8 cellular contexts compared by ENCODE assay signal in genomic region chr19:13718733-13719132, GRCh38. TPM values are rescaled to one million over a fixed set of nuclear protein-coding genes. Genes with fewer than 3 reads are reported as not detected.
DNase-seq lines count a peak whose midpoint lies in the region; ATAC-seq and TF ChIP-seq lines count a peak whose summit lies in the region.

No MANE protein-coding gene starts in this region.

- no peak overlapping the region for H3K4me3 Mint-ChIP-seq in HFFc6
- no peak overlapping the region for H3K4me3 Mint-ChIP-seq in activated naive CD4-positive, alpha-beta T cell treated with anti-CD3 and anti-CD28 coated beads for 36 hours

- CTCF ChIA-PET in activated naive CD4-positive, alpha-beta T cell treated with anti-CD3 and anti-CD28 coated beads for 36 hours (lab: Charles Lee), result interaction anchor here (0.8 kb wide), 1 partner anchor 125 kb away, joined by 3 read pairs; no protein-coding TSS in a partner anchor

- intact Hi-C loops in mucosa of descending colon (cut with DNase I, micrococcal nuclease), result no loop called here
- intact Hi-C loops in activated naive CD4-positive, alpha-beta T cell treated with anti-CD3 and anti-CD28 coated beads for 36 hours (cut with micrococcal nuclease), result no loop called here

- H3K9me3 Mint-ChIP-seq in HFFc6, result peaks cover 9% of the 10 kb centered on the region
- H3K9me3 Mint-ChIP-seq in activated naive CD4-positive, alpha-beta T cell treated with anti-CD3 and anti-CD28 coated beads for 36 hours, result peaks cover 6% of the 10 kb centered on the region

- H3K4me3 ChIP-seq in mucosa of descending colon, result no peak overlapping the region

- H3K27me3 Mint-ChIP-seq in HFFc6 (ENCODE audit: insufficient read depth), result no peaks in the 10 kb centered on the region
- H3K27me3 Mint-ChIP-seq in activated naive CD4-positive, alpha-beta T cell treated with anti-CD3 and anti-CD28 coated beads for 36 hours (ENCODE audit: low read depth), result peaks cover 13% of the 10 kb centered on the region

- peaks cover 22% of the 10 kb centered on the region for H3K4me1 Mint-ChIP-seq in HFFc6 (ENCODE audit: low read depth)
- peaks cover 2% of the 10 kb centered on the region for H3K4me1 Mint-ChIP-seq in activated naive CD4-positive, alpha-beta T cell treated with anti-CD3 and anti-CD28 coated beads for 36 hours (ENCODE audit: low read depth)

- H3K9me3 ChIP-seq in mucosa of descending colon, result no peaks in the 10 kb centered on the region

- H3K27ac Mint-ChIP-seq in HFFc6, result no peak overlapping the region
- no peak overlapping the region for H3K27ac Mint-ChIP-seq in activated naive CD4-positive, alpha-beta T cell treated with anti-CD3 and anti-CD28 coated beads for 36 hours

- peak; percentile 45 for TF ChIP-seq CTCF in HFFc6 (IDR thresholded peaks at IDR 0.05)
- TF ChIP-seq CTCF in mucosa of descending colon (IDR thresholded peaks at IDR 0.05), result no peak

- no peaks in the 10 kb centered on the region for H3K36me3 ChIP-seq in mucosa of descending colon (ENCODE audit: low read depth)

- peak; percentile 75 for ATAC-seq in mucosa of descending colon
- no peak for ATAC-seq in stimulated activated naive CD8-positive, alpha-beta T cell treated with anti-CD3 and anti-CD28 coated beads, Interleukin-15, Interleukin-2, amounts not matched to agents 100 U/mL and 50 U/mL, for 24 hours

- DNase-seq in HFFc6 (no peak), NCI-H748 (lab: John Stamatoyannopoulos, UW; ENCODE audit: unreplicated experiment) (peak; percentile 91), caudate nucleus (lab: John Stamatoyannopoulos, UW) (peak in 53 of 61 donors; percentile 2 to 90 (median 41)), mucosa of descending colon (peak in 2 of 3 donors; percentile 67 to 68), SKM-1 treated with dmso at 0.1 percent for 144 hours (lab: John Stamatoyannopoulos, UW; ENCODE audit: unreplicated experiment) (no peak)
- no peak for DNase-seq in activated CD4-positive, alpha-beta T cell treated with anti-CD3 and anti-CD28 coated beads for 1 hour
- DNase-seq in stimulated activated naive CD8-positive, alpha-beta T cell treated with anti-CD3 and anti-CD28 coated beads, Interleukin-15, Interleukin-2, amounts not matched to agents 100 U/mL and 50 U/mL, for 24 hours, result no peak
- no peak for DNase-seq in activated naive CD4-positive, alpha-beta T cell treated with anti-CD3 and anti-CD28 coated beads for 36 hours

- no peaks in the 10 kb centered on the region for H3K4me1 ChIP-seq in mucosa of descending colon (ENCODE audit: low read depth)

- no peak overlapping the region for H3K27ac ChIP-seq in caudate nucleus (ENCODE audit: low read depth, low read length)

- peaks cover 4% of the 10 kb centered on the region; the same call in 1 of the 2 replicates for H3K36me3 Mint-ChIP-seq in HFFc6 (ENCODE audit: low read depth)
- no peaks in the 10 kb centered on the region for H3K36me3 Mint-ChIP-seq in activated naive CD4-positive, alpha-beta T cell treated with anti-CD3 and anti-CD28 coated beads for 36 hours (ENCODE audit: low read depth)

RNA-seq across cellular contexts. Expression of gene MRI1, which starts 45.6 kb away (rescaled TPM):
- total RNA-seq in HFFc6 (2021; fragmentation: NEBNext Ultra II Directional; extraction: Animal tissue kit (Norgen Biotek cat#: 25700)), result 10 to 100 TPM; 31.3 to 34.7 (median 31.8) TPM
- total RNA-seq in mucosa of descending colon, result 10 to 100 TPM; 24.2 to 32.4 (median 28.7) TPM
- total RNA-seq in activated naive CD4-positive, alpha-beta T cell treated with anti-CD3 and anti-CD28 coated beads for 36 hours, result 10 to 100 TPM; 14.0 to 14.8 TPM

RNA-seq across cellular contexts. Expression of gene C19orf53, which starts 55.5 kb away (rescaled TPM):
- total RNA-seq in HFFc6 (2021; fragmentation: NEBNext Ultra II Directional; extraction: Animal tissue kit (Norgen Biotek cat#: 25700)), result 100 to 1,000 TPM; 123 to 204 (median 172) TPM
- total RNA-seq in mucosa of descending colon, result 10 to 100 TPM; 47.8 to 49.5 (median 49.3) TPM
- 100 to 1,000 TPM; 116 to 132 TPM for total RNA-seq in activated naive CD4-positive, alpha-beta T cell treated with anti-CD3 and anti-CD28 coated beads for 36 hours

Comparison
In these comparisons a context has a peak if more than half of its experiments do, and no peak if none do; other contexts are left out.
1. DNase-seq: peak in NCI-H748 (single experiment), caudate nucleus (53 of 61) and mucosa of descending colon (2 of 3); none in HFFc6 (single experiment), activated CD4-positive, alpha-beta T cell treated with anti-CD3 and anti-CD28 coated beads for 1 hour (single experiment), SKM-1 treated with dmso at 0.1 percent for 144 hours (single experiment), stimulated activated naive CD8-positive, alpha-beta T cell treated with anti-CD3 and anti-CD28 coated beads, Interleukin-15, Interleukin-2, amounts not matched to agents 100 U/mL and 50 U/mL, for 24 hours (single experiment) and activated naive CD4-positive, alpha-beta T cell treated with anti-CD3 and anti-CD28 coated beads for 36 hours (single experiment).